Comparison of ENCODE assay signal across 16 cellular contexts in the genomic region with DNA sequence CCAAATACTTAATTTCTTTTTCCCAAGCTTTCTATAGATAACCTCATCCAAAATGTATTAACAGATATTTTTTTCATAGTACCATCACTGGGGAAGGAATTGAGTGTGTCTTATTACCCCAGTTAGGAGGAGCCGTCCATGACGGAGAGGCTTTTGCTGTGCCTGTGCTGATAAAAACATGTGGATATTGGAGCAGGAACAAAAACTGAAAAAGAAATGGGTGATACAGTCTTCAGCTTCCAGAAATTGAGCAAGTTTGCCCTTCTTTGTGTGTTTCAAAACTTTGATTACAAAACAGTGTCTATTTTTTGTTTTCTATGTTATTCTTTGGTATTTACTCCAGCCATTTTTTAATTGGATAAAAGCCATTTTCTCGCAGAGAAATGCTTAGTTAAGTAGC.
DNase-seq lines count a peak whose midpoint lies in the region; ATAC-seq and TF ChIP-seq lines count a peak whose summit lies in the region.
"Had no signal": no experiment of that assay in that cellular context is flagged by ENCODE, and none has a peak within 500 bp of the region (broad histone marks: within the 10 kb centered on the region; RNA-seq: fewer than 3 reads in every experiment).

No MANE protein-coding gene starts in this region.

- H3K9me3 ChIP-seq in right cardiac atrium (ENCODE audit: control insufficient read depth, low read length) (no peaks in the 10 kb centered on the region), parathyroid adenoma (ENCODE audit: control insufficient read depth, low read length) (no peaks in the 10 kb centered on the region), upper lobe of right lung (no peaks in the 10 kb centered on the region)
- H3K9me3 ChIP-seq: BE2C, Caco-2 had no signal

- H3K4me1 ChIP-seq in right cardiac atrium (ENCODE audit: control insufficient read depth, insufficient read depth, low read length) (no peaks in the 10 kb centered on the region), parathyroid adenoma (no peaks in the 10 kb centered on the region), upper lobe of right lung (no peaks in the 10 kb centered on the region)
- H3K4me1 ChIP-seq: BE2C, Caco-2 had no signal

- H3K4me2 ChIP-seq in parathyroid adenoma (ENCODE audit: low read length), result peak overlapping the region; percentile 34

- no peak for TF ChIP-seq CTCF in parathyroid adenoma (IDR thresholded peaks at IDR 0.05)
- TF ChIP-seq CTCF in upper lobe of right lung (IDR thresholded peaks at IDR 0.05), result no peak

- DNase-seq in Right ventricle myocardium superior (no peak), cardiac septum (ENCODE audit: low spot score) (no peak), right cardiac atrium (peak in 1 of 3 donors; percentile 55), COR-L47 (lab: John Stamatoyannopoulos, UW) (no peak), upper lobe of right lung (no peak), NCI-H2081 treated with DMSO at 0.1 percent for 48 hours (lab: John Stamatoyannopoulos, UW) (no peak)
- DNase-seq: BE2C; Caco-2; CD4-positive, CD25-positive, alpha-beta regulatory T cell; GOT3; Kasumi-1; MM.1S; NCI-H1105; NCI-H2081 had no signal

- no peaks in the 10 kb centered on the region for H3K79me2 ChIP-seq in parathyroid adenoma

- H3K27me3 ChIP-seq in right cardiac atrium (ENCODE audit: control insufficient read depth, insufficient read depth) (no peaks in the 10 kb centered on the region), parathyroid adenoma (ENCODE audit: control insufficient read depth, insufficient read depth, low read length) (no peaks in the 10 kb centered on the region), upper lobe of right lung (no peaks in the 10 kb centered on the region)
- H3K27me3 ChIP-seq: BE2C had no signal

- H3K36me3 ChIP-seq in parathyroid adenoma (ENCODE audit: control insufficient read depth, insufficient read depth, low read length) (no peaks in the 10 kb centered on the region), upper lobe of right lung (no peaks in the 10 kb centered on the region)
- H3K36me3 ChIP-seq: BE2C had no signal

- whole genome bisulfite sequencing in right cardiac atrium, result 33% methylated on average over 3 of the region's 3 CpGs

- ATAC-seq in Right ventricle myocardium superior (ENCODE audit: poor library complexity) (peak; percentile 61), right cardiac atrium (peak; percentile 66 to 90), upper lobe of right lung (no peak)
- ATAC-seq: Panc1 had no signal

- no peak overlapping the region for H3K9ac ChIP-seq in parathyroid adenoma

- H3K4me3 ChIP-seq in right cardiac atrium (ENCODE audit: low read length) (no peak overlapping the region), parathyroid adenoma (ENCODE audit: low read depth, low read length) (no peak overlapping the region), upper lobe of right lung (no peak overlapping the region)

- H2AFZ ChIP-seq in parathyroid adenoma, result peak overlapping the region; percentile 38

- H3K27ac ChIP-seq in right cardiac atrium (ENCODE audit: low read length) (no peak overlapping the region), parathyroid adenoma (no peak overlapping the region), upper lobe of right lung (no peak overlapping the region)

- intact Hi-C loops in Right ventricle myocardium superior (cut with DNase I), result no loop called here
- intact Hi-C loops in cardiac septum (cut with DNase I), result no loop called here
- intact Hi-C loops in right cardiac atrium (cut with DNase I), result no loop called here
- intact Hi-C loops in upper lobe of right lung (cut with DNase I), result no loop called here
